ENCODE assay signal across 24 cellular contexts in genomic region chr19:14502334-14503092, GRCh38. TPM values are rescaled to one million over a fixed set of nuclear protein-coding genes. Genes with fewer than 3 reads are reported as not detected.
DNase-seq lines count a peak whose midpoint lies in the region; ATAC-seq, FAIRE-seq and TF ChIP-seq lines count a peak whose summit lies in the region.
"Had no signal": no experiment of that assay in that cellular context is flagged by ENCODE, and none has a peak within 500 bp of the region (broad histone marks: within the 10 kb centered on the region; RNA-seq: fewer than 3 reads in every experiment).

No MANE protein-coding gene starts in this region.

- no peaks in the 10 kb centered on the region for H3K9me3 Mint-ChIP-seq in HFFc6
- H3K9me3 Mint-ChIP-seq: activated T-helper 2 cell treated with anti-CD3 and anti-CD28 coated beads, Interferon-gamma antibody, Interleukin-2, Interleukin-4, amounts not matched to agents 10 μg/mL and 5 μg/mL and 100 μg/mL, durations not matched to agents 14 hours and 24 hours and 36 hours; CD4-positive, alpha-beta T cell; effector memory CD8-positive, alpha-beta T cell; GM23338 had no signal

- POLR2A ChIA-PET in HepG2 (lab: Yijun Ruan, JAX) = interaction anchor here (1.4 kb wide), 1 partner anchor 16 kb away, joined by 4 read pairs; the partner anchor contains the start of gene DNAJB1

- CTCF ChIA-PET in HepG2 (lab: Yijun Ruan, JAX; ENCODE audit: low intra/inter-chr PET ratio, low total read pairs) = no interaction called here

- H3K36me3 ChIP-seq in HepG2 (replicated peaks in 1 of 2; ENCODE audit: control insufficient read depth in 1 of 2, insufficient read depth in 2 of 2, low read length in 2 of 2) = no peaks in the 10 kb centered on the region
- H3K36me3 ChIP-seq: right atrium auricular region, SJCRH30, stomach had no signal

- H3K9ac ChIP-seq in HepG2 (ENCODE audit: insufficient read depth, low read depth, low read length) = no peak overlapping the region

- H3K79me2 ChIP-seq in HepG2 (ENCODE audit: insufficient read depth, low read length) = no peaks in the 10 kb centered on the region

- no peak overlapping the region for H3K4me3 Mint-ChIP-seq in HFFc6
- H3K4me3 Mint-ChIP-seq: CD4-positive, alpha-beta T cell; effector memory CD8-positive, alpha-beta T cell; GM23338 had no signal

- H3K4me1 Mint-ChIP-seq in HFFc6 (ENCODE audit: low read depth) = peaks cover 52% of the 10 kb centered on the region

- H3K4me1 ChIP-seq in HepG2 (ENCODE audit: insufficient read depth, low read length) = peaks cover 66% of the 10 kb centered on the region

- H3K4me3 ChIP-seq in AG10803 (ENCODE audit: low read length) (no peak overlapping the region), HepG2 (replicated peaks in 1 of 3; ENCODE audit: insufficient read depth in 1 of 3, low read depth in 2 of 3, low read length in 3 of 3) (no peak overlapping the region)
- H3K4me3 ChIP-seq: GM23338, mucosa of descending colon, right atrium auricular region, SJCRH30, stomach had no signal

- no TSS peak for BruUV-seq in HepG2 (replicated peaks; lab: Mats Ljungman, UMichigan)

- TF ChIP-seq CTCF in AG10803 (conservative IDR thresholded peaks at IDR 0.05; ENCODE audit: low read length) = no peak
- no peak for TF ChIP-seq CTCF in HFFc6 (IDR thresholded peaks at IDR 0.05)
- TF ChIP-seq CTCF in HepG2 (CRISPR knock-in tag; IDR thresholded peaks at IDR 0.05) = no peak

- ATAC-seq in HepG2 (peak; percentile 50), GM21825 (IDR thresholded peaks at IDR 0.05; ENCODE audit: unreplicated experiment) (no peak), HG03442 (IDR thresholded peaks at IDR 0.05; ENCODE audit: unreplicated experiment) (no peak)
- ATAC-seq: activated CD4-positive, CD25-positive, alpha-beta regulatory T cell treated with anti-CD3 and anti-CD28 coated beads, Interleukin-2, amount 50 U/mL, for 24 hours; effector memory CD8-positive, alpha-beta T cell; GM23338; mucosa of descending colon had no signal

- no peaks in the 10 kb centered on the region for H4K20me1 ChIP-seq in HepG2 (ENCODE audit: insufficient read depth, low read length)

- TF ChIP-seq RAD21 in HepG2 (CRISPR knock-in tag; IDR thresholded peaks at IDR 0.05) = no peak

- 9% methylated on average over 7 of the region's 11 CpGs for WGBS in HepG2 (ENCODE audit: low lambda C conversion rate)

- TF ChIP-seq EP300 in HepG2 (IDR thresholded peaks at IDR 0.05; ENCODE audit: low read depth in 2 of 2, low read length in 2 of 2) (peak in 1 of 2 experiments; percentile 38; a peak in 1 of 4 replicates), HepG2 (CRISPR knock-in tag; IDR thresholded peaks at IDR 0.05; ENCODE audit: borderline replicate concordance) (no peak)

- H3K4me2 ChIP-seq in HepG2 (ENCODE audit: low read depth, low read length) = peak overlapping the region; percentile 34; the same call in 1 of the 2 replicates
- H3K4me2 ChIP-seq: GM23338 had no signal

- H3K27me3 Mint-ChIP-seq in HFFc6 (ENCODE audit: insufficient read depth) = peaks cover 6% of the 10 kb centered on the region
- H3K27me3 Mint-ChIP-seq: CD4-positive, alpha-beta T cell; effector memory CD8-positive, alpha-beta T cell had no signal

- no peaks in the 10 kb centered on the region for H3K9me3 ChIP-seq in HepG2 (ENCODE audit: low read length)
- H3K9me3 ChIP-seq: mucosa of descending colon, right atrium auricular region, SJCRH30, stomach had no signal

- no peak overlapping the region for H3K27ac ChIP-seq in HepG2 (ENCODE audit: extremely low read length, insufficient read depth, low read length)
- H3K27ac ChIP-seq: right atrium auricular region, SJCRH30, stomach had no signal

- H3K27me3 ChIP-seq in HepG2 (ENCODE audit: control insufficient read depth in 1 of 2, insufficient read depth in 2 of 2, low read length in 2 of 2) = no peaks in the 10 kb centered on the region
- H3K27me3 ChIP-seq: right atrium auricular region, stomach had no signal

- intact Hi-C loops in HepG2 (cut with micrococcal nuclease; ENCODE audit: unreplicated experiment) = no loop called here

- no peak overlapping the region; the same call in 1 of the 2 replicates for H3K27ac Mint-ChIP-seq in HFFc6
- H3K27ac Mint-ChIP-seq: activated T-helper 2 cell treated with anti-CD3 and anti-CD28 coated beads, Interferon-gamma antibody, Interleukin-2, Interleukin-4, amounts not matched to agents 10 μg/mL and 5 μg/mL and 100 μg/mL, durations not matched to agents 14 hours and 24 hours and 36 hours; CD4-positive, alpha-beta T cell; GM23338 had no signal

- H2AFZ ChIP-seq in HepG2 (ENCODE audit: low read length) = no peak overlapping the region
- H2AFZ ChIP-seq: GM23338 had no signal

- peak; percentile 80 for FAIRE-seq in HepG2 (lab: Jason Lieb, UNC)
- FAIRE-seq: GM12892, urothelium cell line had no signal

- no peak for TF ChIP-seq POLR2A in HepG2 (IDR thresholded peaks at IDR 0.05; ENCODE audit: insufficient read depth in 1 of 2, low read depth in 2 of 2, low read length in 2 of 2)

- in situ Hi-C loops in HepG2 (cut with HindIII; ENCODE audit: extremely low pct_ligation_motif_present, low pct_unique_long_range_greater_than_20kb) = loop anchor here (5.0 kb wide), 1 partner anchor 45 kb away; no protein-coding TSS in a partner anchor

- DNase-seq in AG10803 (ENCODE audit: low read depth) (peak; percentile 63), HFFc6 (peak; percentile 22), amniotic epithelial cell (ENCODE audit: low read depth) (peak; percentile 58), HepG2 (ENCODE audit: low spot score) (peak; percentile 70), NCI-H2171 treated with DMSO at 0.1 percent for 48 hours (lab: John Stamatoyannopoulos, UW) (no peak), NCI-H187 (lab: John Stamatoyannopoulos, UW) (no peak)
- DNase-seq: ACHN; amniotic stem cell; CD4-positive, alpha-beta T cell; cerebellar nuclear complex; effector memory CD8-positive, alpha-beta T cell; GDM1; mucosa of descending colon; NCI-H510A; SJCRH30; stomach had no signal

- H3K36me3 Mint-ChIP-seq in HFFc6 (ENCODE audit: low read depth) = no peaks in the 10 kb centered on the region

RNA-seq across cellular contexts. Expression of gene GIPC1, which starts 6.6 kb away (rescaled TPM):
- 100 to 1,000 TPM; 169 to 204 (median 181) TPM for total RNA-seq in HFFc6 (2021; fragmentation: NEBNext Ultra II Directional; extraction: Animal tissue kit (Norgen Biotek cat#: 25700))
- total RNA-seq in HepG2 (2016; rRNA removed; fragmentation: Illumina TruSeq; extraction: Trizol) = 44.3 and 48.1 TPM in 2 replicates
- total RNA-seq in HepG2 (2016; cell fraction: cytosol; rRNA removed; fragmentation: Illumina TruSeq; extraction: Trizol; ENCODE audit: low read depth) = 24.7 and 30.5 TPM in 2 replicates
- 46.7 and 53.0 TPM in 2 replicates for total RNA-seq in HepG2 (2016; cell fraction: insoluble cytoplasmic fraction; rRNA removed; fragmentation: Illumina TruSeq; extraction: Trizol)
- total RNA-seq in HepG2 (2016; cell fraction: membrane; rRNA removed; fragmentation: Illumina TruSeq; extraction: Trizol) = 34.5 and 47.8 TPM in 2 replicates
- 19.0 and 25.5 TPM in 2 replicates for total RNA-seq in HepG2 (2016; cell fraction: nucleus; rRNA removed; fragmentation: Illumina TruSeq; extraction: Trizol)
- polyA plus RNA-seq in HepG2 (2011; rRNA removed) = 27.1 and 32.8 TPM in 2 replicates
- polyA plus RNA-seq in HepG2 (2011; cell fraction: cytosol; rRNA removed) = 26.8 and 37.9 TPM in 2 replicates
- polyA plus RNA-seq in HepG2 (2011; cell fraction: nucleus; rRNA removed) = 27.4 and 33.0 TPM in 2 replicates
- 13.4 and 20.7 TPM in 2 replicates for polyA plus RNA-seq in HepG2 (2012)
- polyA plus RNA-seq in HepG2 (2016; cell fraction: cytosol; fragmentation: Illumina TruSeq; extraction: Trizol; ENCODE audit: low read depth) = 24.6 and 33.2 TPM in 2 replicates
- polyA plus RNA-seq in HepG2 (2016; cell fraction: insoluble cytoplasmic fraction; fragmentation: Illumina TruSeq; extraction: Trizol; ENCODE audit: low read depth) = 49.5 and 56.2 TPM in 2 replicates
- 38.6 and 41.5 TPM in 2 replicates for polyA plus RNA-seq in HepG2 (2016; cell fraction: membrane; fragmentation: Illumina TruSeq; extraction: Trizol; ENCODE audit: low read depth)
- 48.3 and 51.4 TPM in 2 replicates for polyA plus RNA-seq in HepG2 (2016; cell fraction: nucleus; fragmentation: Illumina TruSeq; extraction: Trizol; ENCODE audit: insufficient read depth, low read depth)
- 30.0 and 63.8 TPM in 2 replicates for polyA minus RNA-seq in HepG2 (2011; rRNA and poly(A)+ RNA removed; ENCODE audit: low replicate concordance)
- 17.9 and 20.6 TPM in 2 replicates for polyA minus RNA-seq in HepG2 (2011; cell fraction: cytosol; rRNA and poly(A)+ RNA removed)
- 9.7 and 11.3 TPM in 2 replicates for polyA minus RNA-seq in HepG2 (2011; cell fraction: nucleus; rRNA and poly(A)+ RNA removed)

RNA-seq across cellular contexts. Expression of gene DNAJB1, which starts 15.7 kb away (rescaled TPM):
- total RNA-seq in HFFc6 (2021; fragmentation: NEBNext Ultra II Directional; extraction: Animal tissue kit (Norgen Biotek cat#: 25700)) = 100 to 1,000 TPM in 3 of 6 experiments, 10 to 100 TPM in 3; 99.2 to 138 (median 103) TPM
- 87.5 and 101 TPM in 2 replicates for total RNA-seq in HepG2 (2016; rRNA removed; fragmentation: Illumina TruSeq; extraction: Trizol)
- 43.8 and 48.3 TPM in 2 replicates for total RNA-seq in HepG2 (2016; cell fraction: cytosol; rRNA removed; fragmentation: Illumina TruSeq; extraction: Trizol; ENCODE audit: low read depth)
- 87.7 and 97.3 TPM in 2 replicates for total RNA-seq in HepG2 (2016; cell fraction: insoluble cytoplasmic fraction; rRNA removed; fragmentation: Illumina TruSeq; extraction: Trizol)
- 100 and 105 TPM in 2 replicates for total RNA-seq in HepG2 (2016; cell fraction: membrane; rRNA removed; fragmentation: Illumina TruSeq; extraction: Trizol)
- 40.6 and 45.4 TPM in 2 replicates for total RNA-seq in HepG2 (2016; cell fraction: nucleus; rRNA removed; fragmentation: Illumina TruSeq; extraction: Trizol)
- 97.3 and 108 TPM in 2 replicates for polyA plus RNA-seq in HepG2 (2011; rRNA removed)
- polyA plus RNA-seq in HepG2 (2011; cell fraction: cytosol; rRNA removed) = 90.1 and 116 TPM in 2 replicates
- polyA plus RNA-seq in HepG2 (2011; cell fraction: nucleus; rRNA removed) = 41.8 and 55.7 TPM in 2 replicates
- polyA plus RNA-seq in HepG2 (2012) = 45.3 and 99.6 TPM in 2 replicates
- 43.8 and 48.0 TPM in 2 replicates for polyA plus RNA-seq in HepG2 (2016; cell fraction: cytosol; fragmentation: Illumina TruSeq; extraction: Trizol; ENCODE audit: low read depth)
- polyA plus RNA-seq in HepG2 (2016; cell fraction: insoluble cytoplasmic fraction; fragmentation: Illumina TruSeq; extraction: Trizol; ENCODE audit: low read depth) = 139 and 144 TPM in 2 replicates
- 72.7 and 75.0 TPM in 2 replicates for polyA plus RNA-seq in HepG2 (2016; cell fraction: membrane; fragmentation: Illumina TruSeq; extraction: Trizol; ENCODE audit: low read depth)
- 76.4 and 83.8 TPM in 2 replicates for polyA plus RNA-seq in HepG2 (2016; cell fraction: nucleus; fragmentation: Illumina TruSeq; extraction: Trizol; ENCODE audit: insufficient read depth, low read depth)
- 94.0 and 151 TPM in 2 replicates for polyA minus RNA-seq in HepG2 (2011; rRNA and poly(A)+ RNA removed; ENCODE audit: low replicate concordance)
- polyA minus RNA-seq in HepG2 (2011; cell fraction: cytosol; rRNA and poly(A)+ RNA removed) = 34.2 and 35.4 TPM in 2 replicates
- 42.7 and 47.7 TPM in 2 replicates for polyA minus RNA-seq in HepG2 (2011; cell fraction: nucleus; rRNA and poly(A)+ RNA removed)

RNA-seq across cellular contexts. Expression of gene TECR, which starts 26.9 kb away (rescaled TPM):
- total RNA-seq in HFFc6 (2021; fragmentation: NEBNext Ultra II Directional; extraction: Animal tissue kit (Norgen Biotek cat#: 25700)) = 100 to 1,000 TPM; 101 to 132 (median 118) TPM
- total RNA-seq in HepG2 (2016; rRNA removed; fragmentation: Illumina TruSeq; extraction: Trizol) = 25.9 and 54.9 TPM in 2 replicates
- total RNA-seq in HepG2 (2016; cell fraction: cytosol; rRNA removed; fragmentation: Illumina TruSeq; extraction: Trizol; ENCODE audit: low read depth) = 25.1 and 26.1 TPM in 2 replicates
- total RNA-seq in HepG2 (2016; cell fraction: insoluble cytoplasmic fraction; rRNA removed; fragmentation: Illumina TruSeq; extraction: Trizol) = 24.8 and 55.4 TPM in 2 replicates
- 23.9 and 26.8 TPM in 2 replicates for total RNA-seq in HepG2 (2016; cell fraction: membrane; rRNA removed; fragmentation: Illumina TruSeq; extraction: Trizol)
- total RNA-seq in HepG2 (2016; cell fraction: nucleus; rRNA removed; fragmentation: Illumina TruSeq; extraction: Trizol) = 68.9 and 76.1 TPM in 2 replicates
- polyA plus RNA-seq in HepG2 (2011; rRNA removed) = 121 and 137 TPM in 2 replicates
- polyA plus RNA-seq in HepG2 (2011; cell fraction: cytosol; rRNA removed) = 131 and 134 TPM in 2 replicates
- 178 and 205 TPM in 2 replicates for polyA plus RNA-seq in HepG2 (2011; cell fraction: nucleus; rRNA removed)
- 94.0 and 122 TPM in 2 replicates for polyA plus RNA-seq in HepG2 (2012)
- 70.2 and 77.8 TPM in 2 replicates for polyA plus RNA-seq in HepG2 (2016; cell fraction: cytosol; fragmentation: Illumina TruSeq; extraction: Trizol; ENCODE audit: low read depth)
- polyA plus RNA-seq in HepG2 (2016; cell fraction: insoluble cytoplasmic fraction; fragmentation: Illumina TruSeq; extraction: Trizol; ENCODE audit: low read depth) = 52.7 and 78.7 TPM in 2 replicates
- 63.3 and 69.9 TPM in 2 replicates for polyA plus RNA-seq in HepG2 (2016; cell fraction: membrane; fragmentation: Illumina TruSeq; extraction: Trizol; ENCODE audit: low read depth)
- polyA plus RNA-seq in HepG2 (2016; cell fraction: nucleus; fragmentation: Illumina TruSeq; extraction: Trizol; ENCODE audit: insufficient read depth, low read depth) = 231 and 244 TPM in 2 replicates
- 243 and 582 TPM in 2 replicates for polyA minus RNA-seq in HepG2 (2011; rRNA and poly(A)+ RNA removed; ENCODE audit: low replicate concordance)
- 99.1 and 118 TPM in 2 replicates for polyA minus RNA-seq in HepG2 (2011; cell fraction: cytosol; rRNA and poly(A)+ RNA removed)
- 62.2 and 64.2 TPM in 2 replicates for polyA minus RNA-seq in HepG2 (2011; cell fraction: nucleus; rRNA and poly(A)+ RNA removed)

RNA-seq across cellular contexts. Expression of gene PTGER1, which starts 27.4 kb away (rescaled TPM):
- 1 to 10 TPM in 2 of 6 experiments, under 1 TPM in 4; 0.41 to 4.1 (median 0.62) TPM for total RNA-seq in HFFc6 (2021; fragmentation: NEBNext Ultra II Directional; extraction: Animal tissue kit (Norgen Biotek cat#: 25700))
- total RNA-seq in HepG2 (2016; rRNA removed; fragmentation: Illumina TruSeq; extraction: Trizol) = not detected in 2 replicates
- 0.18 TPM in 1 of 2 replicates, not detected in the other for total RNA-seq in HepG2 (2016; cell fraction: cytosol; rRNA removed; fragmentation: Illumina TruSeq; extraction: Trizol; ENCODE audit: low read depth)
- not detected in 2 replicates for total RNA-seq in HepG2 (2016; cell fraction: insoluble cytoplasmic fraction; rRNA removed; fragmentation: Illumina TruSeq; extraction: Trizol)
- 0.14 and 0.15 TPM in 2 replicates for total RNA-seq in HepG2 (2016; cell fraction: membrane; rRNA removed; fragmentation: Illumina TruSeq; extraction: Trizol)
- total RNA-seq in HepG2 (2016; cell fraction: nucleus; rRNA removed; fragmentation: Illumina TruSeq; extraction: Trizol) = not detected in 2 replicates
- 0.13 and 0.24 TPM in 2 replicates for polyA plus RNA-seq in HepG2 (2011; rRNA removed)
- 0.14 and 0.27 TPM in 2 replicates for polyA plus RNA-seq in HepG2 (2011; cell fraction: cytosol; rRNA removed)
- polyA plus RNA-seq in HepG2 (2011; cell fraction: nucleus; rRNA removed) = 0.14 and 0.21 TPM in 2 replicates
- not detected in 2 replicates for polyA plus RNA-seq in HepG2 (2012)
- polyA plus RNA-seq in HepG2 (2016; cell fraction: cytosol; fragmentation: Illumina TruSeq; extraction: Trizol; ENCODE audit: low read depth) = 0.09 TPM in 1 of 2 replicates, not detected in the other
- not detected in 2 replicates for polyA plus RNA-seq in HepG2 (2016; cell fraction: insoluble cytoplasmic fraction; fragmentation: Illumina TruSeq; extraction: Trizol; ENCODE audit: low read depth)
- not detected in 2 replicates for polyA plus RNA-seq in HepG2 (2016; cell fraction: membrane; fragmentation: Illumina TruSeq; extraction: Trizol; ENCODE audit: low read depth)
- 0.44 TPM in 1 of 2 replicates, not detected in the other for polyA plus RNA-seq in HepG2 (2016; cell fraction: nucleus; fragmentation: Illumina TruSeq; extraction: Trizol; ENCODE audit: insufficient read depth, low read depth)
- polyA minus RNA-seq in HepG2 (2011; rRNA and poly(A)+ RNA removed; ENCODE audit: low replicate concordance) = 0.24 TPM in 1 of 2 replicates, not detected in the other
- not detected in 2 replicates for polyA minus RNA-seq in HepG2 (2011; cell fraction: cytosol; rRNA and poly(A)+ RNA removed)
- polyA minus RNA-seq in HepG2 (2011; cell fraction: nucleus; rRNA and poly(A)+ RNA removed) = not detected in 2 replicates
- total RNA-seq: CD4-positive, alpha-beta T cell; GM23338; right atrium auricular region had no signal

Comparison
In these comparisons a context has a peak if more than half of its experiments do, and no peak if none do; other contexts are left out.
1. DNase-seq: peak in AG10803 (single experiment), HFFc6 (single experiment), amniotic epithelial cell (single experiment) and HepG2 (single experiment); none in NCI-H2171 treated with DMSO at 0.1 percent for 48 hours (single experiment) and NCI-H187 (0 of 2).